ENCODE assay signal across 20 cellular contexts in genomic region chr3:146507331-146508120, GRCh38. TPM values are rescaled to one million over a fixed set of nuclear protein-coding genes. Genes with fewer than 3 reads are reported as not detected.
DNase-seq lines count a peak whose midpoint lies in the region; FAIRE-seq and TF ChIP-seq lines count a peak whose summit lies in the region.
"Had no signal": no experiment of that assay in that cellular context is flagged by ENCODE, and none has a peak within 500 bp of the region (broad histone marks: within the 10 kb centered on the region; RNA-seq: fewer than 3 reads in every experiment).

No MANE protein-coding gene starts in this region.

- H3K79me2 ChIP-seq in smooth muscle cell (ENCODE audit: low read depth) = no peaks in the 10 kb centered on the region

- peaks cover 58% of the 10 kb centered on the region for H3K4me1 Mint-ChIP-seq in HFFc6 (ENCODE audit: low read depth)
- H3K4me1 Mint-ChIP-seq in activated T-helper 1 cell treated with anti-CD3 and anti-CD28 coated beads, Interleukin-12 subunit alpha, Interleukin-12 subunit beta, Interleukin-2, Interleukin-4 antibody, amounts not matched to agents 30 ng/mL and 10 ng/mL and 1 ng/mL, durations not matched to agents 14 hours and 24 hours and 36 hours (ENCODE audit: low read depth) = peaks cover 39% of the 10 kb centered on the region

- H3K27ac Mint-ChIP-seq in HFFc6 = peak overlapping the region; percentile 82
- peak overlapping the region; percentile 52 for H3K27ac Mint-ChIP-seq in activated T-helper 1 cell treated with anti-CD3 and anti-CD28 coated beads, Interleukin-12 subunit alpha, Interleukin-12 subunit beta, Interleukin-2, Interleukin-4 antibody, amounts not matched to agents 30 ng/mL and 10 ng/mL and 1 ng/mL, durations not matched to agents 14 hours and 24 hours and 36 hours
- H3K27ac Mint-ChIP-seq: activated CD4-positive, alpha-beta memory T cell treated with anti-CD3 and anti-CD28 coated beads for 36 hours; CD4-positive, CD25-positive, alpha-beta regulatory T cell; IgD-negative memory B cell; stimulated activated naive B cell treated with anti-CD40 and anti-IgM and Interleukin-4, amounts not matched to agents 10 μg/mL and 1 μg/mL and 100 μg/mL, for 72 hours had no signal

- no peak overlapping the region for H3K9ac ChIP-seq in smooth muscle cell (ENCODE audit: low read depth)

- FAIRE-seq in islet of Langerhans (lab: Jason Lieb, UNC) = peak; percentile 62
- FAIRE-seq: bronchial epithelial cell, G401.6 had no signal

- no peaks in the 10 kb centered on the region for H3K36me3 ChIP-seq in smooth muscle cell (ENCODE audit: low read depth)

- no peaks in the 10 kb centered on the region for H3K9me3 Mint-ChIP-seq in HFFc6
- H3K9me3 Mint-ChIP-seq in activated T-helper 1 cell treated with anti-CD3 and anti-CD28 coated beads, Interleukin-12 subunit alpha, Interleukin-12 subunit beta, Interleukin-2, Interleukin-4 antibody, amounts not matched to agents 30 ng/mL and 10 ng/mL and 1 ng/mL, durations not matched to agents 14 hours and 24 hours and 36 hours = no peaks in the 10 kb centered on the region
- H3K9me3 Mint-ChIP-seq: activated CD4-positive, alpha-beta memory T cell treated with anti-CD3 and anti-CD28 coated beads for 36 hours; CD4-positive, CD25-positive, alpha-beta regulatory T cell had no signal

- peaks cover 8% of the 10 kb centered on the region for H3F3A ChIP-seq in smooth muscle cell (ENCODE audit: low read depth)

- WGBS in smooth muscle cell (ENCODE audit: low lambda C conversion rate) = 79% methylated on average over 1 of the region's 1 CpG

- peak overlapping the region; percentile 92 for H3K27ac ChIP-seq in smooth muscle cell (ENCODE audit: low read depth)

- no peaks in the 10 kb centered on the region; the same call in 1 of the 2 replicates for H3K27me3 Mint-ChIP-seq in HFFc6 (ENCODE audit: insufficient read depth)
- H3K27me3 Mint-ChIP-seq in activated T-helper 1 cell treated with anti-CD3 and anti-CD28 coated beads, Interleukin-12 subunit alpha, Interleukin-12 subunit beta, Interleukin-2, Interleukin-4 antibody, amounts not matched to agents 30 ng/mL and 10 ng/mL and 1 ng/mL, durations not matched to agents 14 hours and 24 hours and 36 hours (ENCODE audit: insufficient read depth) = no peaks in the 10 kb centered on the region
- H3K27me3 Mint-ChIP-seq: activated CD4-positive, alpha-beta memory T cell treated with anti-CD3 and anti-CD28 coated beads for 36 hours; IgD-negative memory B cell; stimulated activated naive B cell treated with anti-CD40 and anti-IgM and Interleukin-4, amounts not matched to agents 10 μg/mL and 1 μg/mL and 100 μg/mL, for 72 hours had no signal

- H4K20me1 ChIP-seq in smooth muscle cell (ENCODE audit: low read depth) = no peaks in the 10 kb centered on the region

- no peak for TF ChIP-seq CTCF in HFFc6 (IDR thresholded peaks at IDR 0.05)
- TF ChIP-seq CTCF in smooth muscle cell (IDR thresholded peaks at IDR 0.05; ENCODE audit: borderline replicate concordance, insufficient read depth, poor library complexity, severe bottlenecking) = no peak

- no peak overlapping the region for H3K4me3 Mint-ChIP-seq in HFFc6
- no peak overlapping the region for H3K4me3 Mint-ChIP-seq in activated T-helper 1 cell treated with anti-CD3 and anti-CD28 coated beads, Interleukin-12 subunit alpha, Interleukin-12 subunit beta, Interleukin-2, Interleukin-4 antibody, amounts not matched to agents 30 ng/mL and 10 ng/mL and 1 ng/mL, durations not matched to agents 14 hours and 24 hours and 36 hours
- H3K4me3 Mint-ChIP-seq: activated CD4-positive, alpha-beta memory T cell treated with anti-CD3 and anti-CD28 coated beads for 36 hours; CD4-positive, CD25-positive, alpha-beta regulatory T cell; IgD-negative memory B cell; stimulated activated naive B cell treated with anti-CD40 and anti-IgM and Interleukin-4, amounts not matched to agents 10 μg/mL and 1 μg/mL and 100 μg/mL, for 72 hours had no signal

- no peaks in the 10 kb centered on the region for H3K9me3 ChIP-seq in smooth muscle cell (replicated peaks; ENCODE audit: low read depth)
- H3K9me3 ChIP-seq: psoas muscle had no signal

- intact Hi-C loops in activated T-helper 1 cell treated with anti-CD3 and anti-CD28 coated beads, Interleukin-12 subunit alpha, Interleukin-12 subunit beta, Interleukin-2, Interleukin-4 antibody, amounts not matched to agents 30 ng/mL and 10 ng/mL and 1 ng/mL, durations not matched to agents 14 hours and 24 hours and 36 hours (cut with micrococcal nuclease) = no loop called here

- H3K4me2 ChIP-seq in smooth muscle cell = no peak overlapping the region

- peaks cover 18% of the 10 kb centered on the region for H3K4me1 ChIP-seq in smooth muscle cell (ENCODE audit: low read depth)
- H3K4me1 ChIP-seq: psoas muscle had no signal

- no peak overlapping the region for H2AFZ ChIP-seq in smooth muscle cell (ENCODE audit: low read depth)

- H3K27me3 ChIP-seq in smooth muscle cell (ENCODE audit: low read depth) = no peaks in the 10 kb centered on the region

- H3K36me3 Mint-ChIP-seq in HFFc6 (ENCODE audit: low read depth) = no peaks in the 10 kb centered on the region; the same call in 1 of the 2 replicates
- H3K36me3 Mint-ChIP-seq in activated T-helper 1 cell treated with anti-CD3 and anti-CD28 coated beads, Interleukin-12 subunit alpha, Interleukin-12 subunit beta, Interleukin-2, Interleukin-4 antibody, amounts not matched to agents 30 ng/mL and 10 ng/mL and 1 ng/mL, durations not matched to agents 14 hours and 24 hours and 36 hours (ENCODE audit: low read depth) = peaks cover 32% of the 10 kb centered on the region
- H3K36me3 Mint-ChIP-seq: CD4-positive, CD25-positive, alpha-beta regulatory T cell had no signal

- no peak overlapping the region for H3K4me3 ChIP-seq in smooth muscle cell
- H3K4me3 ChIP-seq: psoas muscle had no signal

- DNase-seq in HFFc6 (no peak), smooth muscle cell (lab: John Stamatoyannopoulos, UW; ENCODE audit: unreplicated experiment) (no peak), superior temporal gyrus (ENCODE audit: extremely low spot score) (no peak)
- DNase-seq in activated T-helper 1 cell treated with anti-CD3 and anti-CD28 coated beads, Interleukin-12 subunit alpha, Interleukin-12 subunit beta, Interleukin-2, Interleukin-4 antibody, amounts not matched to agents 30 ng/mL and 10 ng/mL and 1 ng/mL, durations not matched to agents 14 hours and 24 hours and 36 hours (ENCODE audit: low spot score) = no peak
- no peak for DNase-seq in NK-92 treated with Interleukin-12 subunit alpha and Interleukin-12 subunit beta, amount 100 ng/mL, for 24 hours (lab: John Stamatoyannopoulos, UW)
- DNase-seq in activated CD8-positive, alpha-beta memory T cell treated with anti-CD3 and anti-CD28 coated beads, Interleukin-2, amount 50 U/mL, for 48 hours = no peak
- no peak for DNase-seq in stimulated activated CD4-positive, alpha-beta T cell treated with anti-CD3 and anti-CD28 coated beads, Interleukin-2, amount 100 ng/mL, for 48 hours
- DNase-seq: activated CD4-positive, alpha-beta memory T cell treated with anti-CD3 and anti-CD28 coated beads for 36 hours; CD4-positive, CD25-positive, alpha-beta regulatory T cell; hippocampal formation; NCI-H1417 treated with DMSO at 0.1 percent for 48 hours; NCI-H510A; psoas muscle; stimulated activated CD4-positive, alpha-beta T cell treated with anti-CD3 and anti-CD28 coated beads, Interleukin-4, amount 100 ng/mL, for 24 hours; stimulated activated naive B cell treated with anti-CD40 and anti-IgM and Interleukin-4, amounts not matched to agents 10 μg/mL and 1 μg/mL and 100 μg/mL, for 72 hours; T-helper 9 cell had no signal

RNA-seq across cellular contexts. Expression of gene PLSCR1, which starts 36.9 kb away (rescaled TPM):
- 10 to 100 TPM; 10.5 to 18.7 (median 15.5) TPM for total RNA-seq in HFFc6 (2021; fragmentation: NEBNext Ultra II Directional; extraction: Animal tissue kit (Norgen Biotek cat#: 25700))
- total RNA-seq in activated T-helper 1 cell treated with anti-CD3 and anti-CD28 coated beads, Interleukin-12 subunit alpha, Interleukin-12 subunit beta, Interleukin-2, Interleukin-4 antibody, amounts not matched to agents 30 ng/mL and 10 ng/mL and 1 ng/mL, durations not matched to agents 14 hours and 24 hours and 36 hours = 98.9 and 101 TPM in 2 replicates
- 36.7 and 58.4 TPM in 2 replicates for total RNA-seq in smooth muscle cell
- 21.6 and 21.8 TPM in 2 replicates for polyA plus RNA-seq in smooth muscle cell

RNA-seq across cellular contexts. Expression of gene PLSCR2, which starts 38.2 kb away (rescaled TPM):
- not detected for total RNA-seq in HFFc6 (2021; fragmentation: NEBNext Ultra II Directional; extraction: Animal tissue kit (Norgen Biotek cat#: 25700))
- total RNA-seq in activated T-helper 1 cell treated with anti-CD3 and anti-CD28 coated beads, Interleukin-12 subunit alpha, Interleukin-12 subunit beta, Interleukin-2, Interleukin-4 antibody, amounts not matched to agents 30 ng/mL and 10 ng/mL and 1 ng/mL, durations not matched to agents 14 hours and 24 hours and 36 hours = not detected in 2 replicates
- total RNA-seq in smooth muscle cell = 0.58 TPM in 1 of 2 replicates, not detected in the other
- polyA plus RNA-seq in smooth muscle cell = not detected in 2 replicates
- total RNA-seq: activated CD4-positive, alpha-beta memory T cell treated with anti-CD3 and anti-CD28 coated beads for 36 hours; bronchial epithelial cell; CD4-positive, CD25-positive, alpha-beta regulatory T cell; psoas muscle had no signal
- polyA plus RNA-seq: IgD-negative memory B cell, psoas muscle had no signal
